Comparison of ENCODE assay signal across 1 cellular context in the genomic region with DNA sequence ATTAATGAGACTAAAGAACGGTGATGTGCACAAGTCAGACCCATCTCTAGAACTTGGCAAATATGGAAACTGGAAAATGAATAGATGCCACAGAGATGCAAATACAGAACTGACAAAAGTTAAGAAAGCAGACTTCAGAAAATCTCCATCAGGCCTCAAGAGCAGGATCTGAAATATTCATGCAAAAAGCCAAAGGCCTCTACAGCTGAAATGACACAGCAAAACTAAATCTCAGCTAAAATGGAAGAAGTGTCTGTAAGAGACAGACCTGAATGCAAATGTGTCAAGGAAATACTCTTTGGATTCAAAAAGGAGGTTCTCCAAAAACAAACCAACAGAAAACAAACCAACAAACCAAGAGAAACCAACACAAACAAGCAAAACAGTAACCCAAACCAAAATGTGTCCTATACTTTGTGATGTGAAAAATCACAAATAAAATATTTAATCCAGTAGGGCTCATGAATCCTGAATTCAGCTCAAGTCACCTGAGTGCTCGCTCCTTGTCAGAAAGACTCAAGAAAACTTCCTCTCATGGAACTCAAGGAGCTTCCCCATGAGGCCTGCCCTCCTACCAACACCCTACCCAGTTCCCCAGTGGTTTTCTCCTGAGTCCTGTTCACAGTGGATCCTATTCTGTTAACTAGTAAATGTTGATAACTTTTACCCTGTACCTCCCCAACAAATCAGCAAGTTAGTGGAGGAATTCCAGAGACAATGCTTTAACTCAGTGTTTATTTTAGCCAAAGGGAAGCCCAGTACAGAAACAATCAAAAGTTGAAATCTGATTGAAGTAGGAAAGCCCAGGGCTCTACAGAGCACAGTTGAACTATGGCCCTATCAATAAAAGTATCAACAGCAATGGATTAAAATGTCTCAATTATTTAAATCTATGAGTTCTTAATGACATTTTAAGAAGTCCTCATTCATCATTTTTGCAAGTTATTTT.
TF ChIP-seq lines count a peak whose summit lies in the region.

No MANE protein-coding gene starts in this region.

TF ChIP-seq in GM12878, 131 proteins besides CTCF, POLR2A, EP300 and RAD21 (continued from another document):
- no peak for TF ChIP-seq IKZF1 (conservative IDR thresholded peaks at IDR 0.05)
- no peak for TF ChIP-seq REST (IDR thresholded peaks at IDR 0.05; ENCODE audit: low read depth, low read length)
- peak; percentile 60; the same call in 1 of the 3 replicates for TF ChIP-seq POU2F2 (IDR thresholded peaks at IDR 0.05; ENCODE audit: borderline replicate concordance, low read depth, low read length)
- peak; percentile 23; the same call in 1 of the 2 replicates for TF ChIP-seq TAF1 (IDR thresholded peaks at IDR 0.05; ENCODE audit: borderline replicate concordance, low read depth, low read length)
